Comparison of ENCODE assay signal across 8 cellular contexts in the genomic region with DNA sequence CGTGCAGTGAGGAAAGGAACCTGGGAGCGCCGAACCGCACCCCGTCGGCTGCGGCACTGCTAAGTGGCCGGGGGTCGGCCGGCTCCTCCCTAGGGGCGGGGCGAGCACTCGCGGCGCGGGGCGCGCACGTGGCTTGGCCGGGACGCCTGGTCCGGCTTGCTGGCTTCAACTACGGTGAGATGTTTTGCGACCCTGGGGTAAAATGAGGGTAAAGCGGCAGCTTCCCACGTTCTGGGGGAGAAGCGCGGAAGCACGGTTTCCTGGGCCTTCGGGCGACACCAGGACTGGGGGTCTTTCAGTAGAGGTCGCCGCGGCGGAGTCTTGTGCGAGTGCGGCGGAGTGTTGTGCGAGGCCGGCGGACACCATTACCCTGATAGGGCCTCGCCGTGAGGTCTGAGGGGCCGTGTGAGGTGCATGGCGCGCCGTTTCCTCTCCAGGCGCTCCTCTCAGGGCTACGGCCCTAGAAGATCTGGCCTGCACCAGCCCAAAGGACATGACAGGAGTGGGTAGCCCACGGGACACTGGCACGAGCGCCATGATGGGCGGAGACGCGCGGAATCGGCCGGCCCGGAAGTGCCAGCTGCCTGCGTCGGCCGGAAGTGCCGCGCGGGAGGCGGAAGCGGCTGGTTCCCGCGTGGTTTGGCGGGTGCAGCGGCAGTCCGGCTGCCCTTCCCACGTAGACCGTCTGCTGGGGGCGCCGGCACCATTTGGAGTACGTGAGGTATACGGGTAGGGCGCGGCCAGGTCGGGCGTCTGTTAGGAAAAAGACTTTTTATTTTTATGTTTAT. TPM values are rescaled to one million over a fixed set of nuclear protein-coding genes. Genes with fewer than 3 reads are reported as not detected.
A peak's percentile ranks its signal among the peaks of the same experiment; 100 is the strongest.
DNase-seq lines count a peak whose midpoint lies in the region; ATAC-seq and TF ChIP-seq lines count a peak whose summit lies in the region.

A gene with protein sequence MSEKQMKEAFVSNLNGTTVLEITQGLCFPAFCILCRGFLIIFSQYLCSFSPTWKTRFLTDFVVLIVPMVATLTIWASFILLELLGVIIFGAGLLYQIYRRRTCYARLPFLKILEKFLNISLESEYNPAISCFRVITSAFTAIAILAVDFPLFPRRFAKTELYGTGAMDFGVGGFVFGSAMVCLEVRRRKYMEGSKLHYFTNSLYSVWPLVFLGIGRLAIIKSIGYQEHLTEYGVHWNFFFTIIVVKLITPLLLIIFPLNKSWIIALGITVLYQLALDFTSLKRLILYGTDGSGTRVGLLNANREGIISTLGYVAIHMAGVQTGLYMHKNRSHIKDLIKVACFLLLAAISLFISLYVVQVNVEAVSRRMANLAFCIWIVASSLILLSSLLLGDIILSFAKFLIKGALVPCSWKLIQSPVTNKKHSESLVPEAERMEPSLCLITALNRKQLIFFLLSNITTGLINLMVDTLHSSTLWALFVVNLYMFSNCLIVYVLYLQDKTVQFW (plus strand): TSS at position 107 of the 788 bp plus-strand sequence. CDS start 2,115 bp downstream, outside the sequence.

- intact Hi-C loops in left colon (cut with DNase I, micrococcal nuclease): no loop called here

- DNase-seq in Ammon's horn (ENCODE audit: low spot score): peak; percentile 88
- DNase-seq in GM19238 (ENCODE audit: insufficient read length, low spot score): peak; percentile 86
- peak; percentile 84 to 93 for DNase-seq in NCI-H524 (lab: John Stamatoyannopoulos, UW)
- DNase-seq in activated CD4-positive, alpha-beta T cell treated with anti-CD3 and anti-CD28 coated beads for 4 hours: peak; percentile 83 to 88
- peak; percentile 90 for DNase-seq in choroid plexus epithelial cell (ENCODE audit: low read depth)
- DNase-seq in left colon: peak; percentile 93
- DNase-seq in stimulated activated CD4-positive, alpha-beta T cell treated with anti-CD3 and anti-CD28 coated beads, Interleukin-1b, Interleukin-23, amount 100 ng/mL, for 4 hours (ENCODE audit: low read depth in 2 of 2): peak; percentile 82 to 87

- ATAC-seq in HG03439 (IDR thresholded peaks at IDR 0.05; ENCODE audit: unreplicated experiment): peak; percentile 63
- peak; percentile 88 for ATAC-seq in left colon

- TF ChIP-seq CTCF in choroid plexus epithelial cell (conservative IDR thresholded peaks at IDR 0.05; ENCODE audit: low read depth, low read length): peak; percentile 14

- H3K4me3 ChIP-seq in choroid plexus epithelial cell (ENCODE audit: low read depth, low read length): peak within 1 kb of the TSS; percentile 93

RNA-seq across cellular contexts. Expression of the gene that starts here (rescaled TPM):
- total RNA-seq in left colon: 1 to 10 TPM; 6.0 to 9.3 TPM

Comparison
In these comparisons a context has a peak if more than half of its experiments do, and no peak if none do; other contexts are left out.
1. Peak in every context shown above with its lines: DNase-seq, ATAC-seq and H3K4me3 ChIP-seq.